Comparison of ENCODE assay signal across 2 cellular contexts in the genomic region with DNA sequence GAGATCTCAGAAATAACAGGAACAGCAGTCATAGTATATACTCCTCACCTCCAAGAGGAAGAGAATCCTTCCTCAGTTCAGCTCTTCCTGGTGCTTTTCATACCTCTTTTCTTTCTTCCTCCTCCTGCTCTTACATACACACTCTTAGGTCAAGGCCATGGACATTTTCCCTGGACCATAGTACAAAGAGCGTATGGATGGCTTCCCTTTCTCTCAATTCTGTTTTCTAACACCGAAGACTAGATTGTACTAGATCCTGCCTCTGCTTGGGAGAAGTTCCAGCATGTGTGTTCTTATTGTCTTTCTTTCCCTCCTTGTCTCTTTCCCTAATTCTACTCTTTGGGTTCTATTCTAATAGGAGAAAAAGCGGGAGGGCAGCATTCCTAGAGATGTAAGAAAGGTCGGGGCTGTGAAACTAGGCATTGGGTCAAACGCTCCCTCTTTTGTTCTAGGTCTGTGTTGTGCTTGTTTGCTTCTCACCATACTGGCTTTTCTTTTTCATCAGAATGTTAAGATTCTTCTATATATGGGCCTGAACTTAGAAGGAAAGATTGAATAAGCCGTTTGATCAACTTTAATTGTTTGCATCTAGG.
A peak's percentile ranks its signal among the peaks of the same experiment; 100 is the strongest.
TF ChIP-seq lines count a peak whose summit lies in the region.

No MANE protein-coding gene starts in this region.

TF ChIP-seq in HepG2, 621 proteins besides CTCF, POLR2A, EP300 and RAD21:
- TF ChIP-seq ZBTB2 (CRISPR knock-in tag; IDR thresholded peaks at IDR 0.05; ENCODE audit: low read depth) = no peak
- TF ChIP-seq HNF4A (CRISPR knock-in tag; IDR thresholded peaks at IDR 0.05) = peak; percentile 23; the same call in 1 of the 2 replicates
- no peak for TF ChIP-seq ZEB1 (IDR thresholded peaks at IDR 0.05; ENCODE audit: insufficient replicate concordance, low read depth)
- no peak for TF ChIP-seq CHCHD3 (CRISPR knock-in tag; IDR thresholded peaks at IDR 0.05)
- no peak for TF ChIP-seq TBX2 (CRISPR knock-in tag; IDR thresholded peaks at IDR 0.05; ENCODE audit: borderline replicate concordance)
- no peak for TF ChIP-seq ZNF451 (CRISPR knock-in tag; IDR thresholded peaks at IDR 0.05)
- TF ChIP-seq ZNF367 (CRISPR knock-in tag; IDR thresholded peaks at IDR 0.05; ENCODE audit: borderline replicate concordance) = no peak
- no peak for TF ChIP-seq TRAFD1 (CRISPR knock-in tag; IDR thresholded peaks at IDR 0.05; ENCODE audit: borderline replicate concordance)
- TF ChIP-seq KLF13 (CRISPR knock-in tag; IDR thresholded peaks at IDR 0.05) = no peak

TF ChIP-seq in H1, 55 proteins besides CTCF, POLR2A, EP300 and RAD21:
- TF ChIP-seq ASH2L (IDR thresholded peaks at IDR 0.05; ENCODE audit: low read length) (peak; percentile 89), RBBP5 (IDR thresholded peaks at IDR 0.05; ENCODE audit: borderline replicate concordance, low read depth, low read length) (peak; percentile 78; the same call in 1 of the 2 replicates), SP1 (IDR thresholded peaks at IDR 0.05; ENCODE audit: low read depth, low read length) (peak; percentile 81), HDAC2 (IDR thresholded peaks at IDR 0.05; ENCODE audit: borderline replicate concordance in 1 of 2, low read depth in 2 of 2, low read length in 2 of 2) (no peak), TEAD4 (IDR thresholded peaks at IDR 0.05; ENCODE audit: low read depth, low read length) (peak; percentile 56; the same call in 1 of the 2 replicates)
